Comparison of ENCODE assay signal across 1 cellular context in the genomic region with DNA sequence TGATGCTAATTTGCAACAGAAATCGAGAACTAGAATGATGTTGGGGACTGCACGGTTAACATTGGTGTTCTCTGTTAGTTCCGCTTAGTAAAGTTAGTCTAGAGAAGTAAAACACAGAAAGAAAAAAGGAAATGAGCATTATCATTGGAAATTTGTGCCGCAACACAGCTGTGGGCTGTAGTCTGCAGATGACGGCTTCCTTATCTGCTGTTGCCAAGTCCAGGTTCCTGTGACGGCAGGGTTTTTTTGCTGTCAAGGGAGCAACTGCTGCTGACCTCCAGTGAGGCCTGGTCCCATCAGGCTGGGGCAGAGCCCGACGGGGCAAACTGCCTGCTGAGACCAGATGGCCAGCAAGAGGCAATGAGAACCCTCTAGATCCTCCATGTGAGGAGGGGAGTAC.
TF ChIP-seq lines count a peak whose summit lies in the region.

No MANE protein-coding gene starts in this region.

TF ChIP-seq in GM23338, 12 proteins besides CTCF, POLR2A, EP300 and RAD21 (continued from another document):
- TF ChIP-seq, protein P1, sequence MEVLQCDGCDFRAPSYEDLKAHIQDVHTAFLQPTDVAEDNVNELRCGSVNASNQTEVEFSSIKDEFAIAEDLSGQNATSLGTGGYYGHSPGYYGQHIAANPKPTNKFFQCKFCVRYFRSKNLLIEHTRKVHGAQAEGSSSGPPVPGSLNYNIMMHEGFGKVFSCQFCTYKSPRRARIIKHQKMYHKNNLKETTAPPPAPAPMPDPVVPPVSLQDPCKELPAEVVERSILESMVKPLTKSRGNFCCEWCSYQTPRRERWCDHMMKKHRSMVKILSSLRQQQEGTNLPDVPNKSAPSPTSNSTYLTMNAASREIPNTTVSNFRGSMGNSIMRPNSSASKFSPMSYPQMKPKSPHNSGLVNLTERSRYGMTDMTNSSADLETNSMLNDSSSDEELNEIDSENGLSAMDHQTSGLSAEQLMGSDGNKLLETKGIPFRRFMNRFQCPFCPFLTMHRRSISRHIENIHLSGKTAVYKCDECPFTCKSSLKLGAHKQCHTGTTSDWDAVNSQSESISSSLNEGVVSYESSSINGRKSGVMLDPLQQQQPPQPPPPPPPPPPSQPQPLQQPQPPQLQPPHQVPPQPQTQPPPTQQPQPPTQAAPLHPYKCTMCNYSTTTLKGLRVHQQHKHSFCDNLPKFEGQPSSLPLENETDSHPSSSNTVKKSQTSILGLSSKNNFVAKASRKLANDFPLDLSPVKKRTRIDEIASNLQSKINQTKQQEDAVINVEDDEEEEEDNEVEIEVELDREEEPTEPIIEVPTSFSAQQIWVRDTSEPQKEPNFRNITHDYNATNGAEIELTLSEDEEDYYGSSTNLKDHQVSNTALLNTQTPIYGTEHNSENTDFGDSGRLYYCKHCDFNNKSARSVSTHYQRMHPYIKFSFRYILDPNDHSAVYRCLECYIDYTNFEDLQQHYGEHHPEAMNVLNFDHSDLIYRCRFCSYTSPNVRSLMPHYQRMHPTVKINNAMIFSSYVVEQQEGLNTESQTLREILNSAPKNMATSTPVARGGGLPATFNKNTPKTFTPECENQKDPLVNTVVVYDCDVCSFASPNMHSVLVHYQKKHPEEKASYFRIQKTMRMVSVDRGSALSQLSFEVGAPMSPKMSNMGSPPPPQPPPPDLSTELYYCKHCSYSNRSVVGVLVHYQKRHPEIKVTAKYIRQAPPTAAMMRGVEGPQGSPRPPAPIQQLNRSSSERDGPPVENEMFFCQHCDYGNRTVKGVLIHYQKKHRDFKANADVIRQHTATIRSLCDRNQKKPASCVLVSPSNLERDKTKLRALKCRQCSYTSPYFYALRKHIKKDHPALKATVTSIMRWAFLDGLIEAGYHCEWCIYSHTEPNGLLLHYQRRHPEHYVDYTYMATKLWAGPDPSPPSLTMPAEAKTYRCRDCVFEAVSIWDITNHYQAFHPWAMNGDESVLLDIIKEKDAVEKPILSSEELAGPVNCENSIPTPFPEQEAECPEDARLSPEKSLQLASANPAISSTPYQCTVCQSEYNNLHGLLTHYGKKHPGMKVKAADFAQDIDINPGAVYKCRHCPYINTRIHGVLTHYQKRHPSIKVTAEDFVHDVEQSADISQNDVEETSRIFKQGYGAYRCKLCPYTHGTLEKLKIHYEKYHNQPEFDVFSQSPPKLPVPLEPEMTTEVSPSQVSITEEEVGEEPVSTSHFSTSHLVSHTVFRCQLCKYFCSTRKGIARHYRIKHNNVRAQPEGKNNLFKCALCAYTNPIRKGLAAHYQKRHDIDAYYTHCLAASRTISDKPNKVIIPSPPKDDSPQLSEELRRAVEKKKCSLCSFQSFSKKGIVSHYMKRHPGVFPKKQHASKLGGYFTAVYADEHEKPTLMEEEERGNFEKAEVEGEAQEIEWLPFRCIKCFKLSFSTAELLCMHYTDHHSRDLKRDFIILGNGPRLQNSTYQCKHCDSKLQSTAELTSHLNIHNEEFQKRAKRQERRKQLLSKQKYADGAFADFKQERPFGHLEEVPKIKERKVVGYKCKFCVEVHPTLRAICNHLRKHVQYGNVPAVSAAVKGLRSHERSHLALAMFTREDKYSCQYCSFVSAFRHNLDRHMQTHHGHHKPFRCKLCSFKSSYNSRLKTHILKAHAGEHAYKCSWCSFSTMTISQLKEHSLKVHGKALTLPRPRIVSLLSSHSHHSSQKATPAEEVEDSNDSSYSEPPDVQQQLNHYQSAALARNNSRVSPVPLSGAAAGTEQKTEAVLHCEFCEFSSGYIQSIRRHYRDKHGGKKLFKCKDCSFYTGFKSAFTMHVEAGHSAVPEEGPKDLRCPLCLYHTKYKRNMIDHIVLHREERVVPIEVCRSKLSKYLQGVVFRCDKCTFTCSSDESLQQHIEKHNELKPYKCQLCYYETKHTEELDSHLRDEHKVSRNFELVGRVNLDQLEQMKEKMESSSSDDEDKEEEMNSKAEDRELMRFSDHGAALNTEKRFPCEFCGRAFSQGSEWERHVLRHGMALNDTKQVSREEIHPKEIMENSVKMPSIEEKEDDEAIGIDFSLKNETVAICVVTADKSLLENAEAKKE (CRISPR knock-in tag; IDR thresholded peaks at IDR 0.05), result no peak
- no peak for TF ChIP-seq STAT1 (IDR thresholded peaks at IDR 0.05; ENCODE audit: unreplicated experiment)
- TF ChIP-seq ZNF114 (CRISPR knock-in tag; IDR thresholded peaks at IDR 0.05), result no peak
